ENCODE assay signal across 21 cellular contexts in genomic region chrX:123203772-123204171, GRCh38. TPM values are rescaled to one million over a fixed set of nuclear protein-coding genes. Genes with fewer than 3 reads are reported as not detected.
A peak's percentile ranks its signal among the peaks of the same experiment; 100 is the strongest.
DNase-seq lines count a peak whose midpoint lies in the region; FAIRE-seq and TF ChIP-seq lines count a peak whose summit lies in the region.
"Had no signal": no experiment of that assay in that cellular context is flagged by ENCODE, and none has a peak within 500 bp of the region (broad histone marks: within the 10 kb centered on the region; RNA-seq: fewer than 3 reads in every experiment).

No MANE protein-coding gene starts in this region.

- H4K20me1 ChIP-seq in mammary epithelial cell (ENCODE audit: insufficient read depth, low read length) (no peaks in the 10 kb centered on the region), OCI-LY1 (ENCODE audit: insufficient read depth, low read length) (no peaks in the 10 kb centered on the region)
- H4K20me1 ChIP-seq: BLaER1 had no signal

- no peaks in the 10 kb centered on the region for H3K27me3 ChIP-seq in mammary epithelial cell (ENCODE audit: insufficient read depth, low read length)
- H3K27me3 ChIP-seq in OCI-LY1 (ENCODE audit: insufficient read depth, low read length), result no peaks in the 10 kb centered on the region
- H3K27me3 ChIP-seq in endodermal cell (ENCODE audit: control insufficient read depth, insufficient read depth, low read length, poor library complexity, severe bottlenecking), result no peaks in the 10 kb centered on the region
- H3K27me3 ChIP-seq: SJCRH30 had no signal

- intact Hi-C loops in MCF 10A (cut with micrococcal nuclease), result no loop called here
- intact Hi-C loops in mammary epithelial cell (cut with micrococcal nuclease), result no loop called here

- H3K9me3 ChIP-seq in mammary epithelial cell (replicated peaks; ENCODE audit: insufficient read depth, low read length), result no peaks in the 10 kb centered on the region
- no peaks in the 10 kb centered on the region for H3K9me3 ChIP-seq in OCI-LY1 (ENCODE audit: low read length)
- H3K9me3 ChIP-seq in endodermal cell (ENCODE audit: control insufficient read depth, low read length), result no peaks in the 10 kb centered on the region
- H3K9me3 ChIP-seq: BLaER1, SJCRH30 had no signal

- POLR2A ChIA-PET in MCF 10A (lab: Yijun Ruan, JAX), result no interaction called here

- H3K79me2 ChIP-seq in mammary epithelial cell (ENCODE audit: insufficient read depth, low read length) (no peaks in the 10 kb centered on the region), OCI-LY1 (ENCODE audit: insufficient read depth, low read length) (no peaks in the 10 kb centered on the region)

- dilution Hi-C loops in mammary epithelial cell (cut with HindIII; ENCODE audit: low sequenced_read_pairs), result no loop called here

- FAIRE-seq in H54 (lab: Jason Lieb, UNC), result no peak
- FAIRE-seq: HepG2 had no signal

- H3K4me3 ChIP-seq in mammary epithelial cell (replicated peaks in 1 of 3; ENCODE audit: insufficient read depth in 1 of 3, low read depth in 2 of 3, low read length in 3 of 3) (no peak overlapping the region), OCI-LY1 (ENCODE audit: low read depth, low read length, poor library complexity, severe bottlenecking) (no peak overlapping the region), endodermal cell (ENCODE audit: low read length) (no peak overlapping the region)
- H3K4me3 ChIP-seq: BLaER1, SJCRH30 had no signal

- TF ChIP-seq CTCF in MCF 10A (IDR thresholded peaks at IDR 0.05; ENCODE audit: unreplicated experiment), result peak; percentile 17
- peak in 1 of 2 donors; percentile 4 for TF ChIP-seq CTCF in mammary epithelial cell (conservative IDR thresholded peaks at IDR 0.05 in 1 of 2, IDR thresholded peaks at IDR 0.05 in 1 of 2; ENCODE audit: extremely low read depth in 1 of 2, insufficient read depth in 1 of 2, low read depth in 1 of 2, low read length in 2 of 2)
- TF ChIP-seq CTCF in OCI-LY1 (IDR thresholded peaks at IDR 0.05; ENCODE audit: low read length), result peak; percentile 9; the same call in 1 of the 2 replicates
- peak; percentile 63 for TF ChIP-seq CTCF in endodermal cell (conservative IDR thresholded peaks at IDR 0.05)
- peak; percentile 36 for TF ChIP-seq CTCF in type B pancreatic cell (conservative IDR thresholded peaks at IDR 0.05)

- CTCF ChIA-PET in MCF 10A (lab: Yijun Ruan, JAX) (no interaction called here), mammary epithelial cell (lab: Charles Lee; ENCODE audit: low non-redundant PET) (no interaction called here)

- no peak overlapping the region for H3K27ac Mint-ChIP-seq in MCF 10A (ENCODE audit: low read depth, unreplicated experiment)
- no peak overlapping the region for H3K27ac Mint-ChIP-seq in endodermal cell
- no peak overlapping the region for H3K27ac Mint-ChIP-seq in type B pancreatic cell
- H3K27ac Mint-ChIP-seq: CD8-positive, alpha-beta T cell had no signal

- H3K27ac ChIP-seq in mammary epithelial cell (ENCODE audit: insufficient read depth, low read depth, low read length), result no peak overlapping the region
- H3K27ac ChIP-seq in OCI-LY1 (ENCODE audit: low read depth, low read length, poor library complexity, severe bottlenecking), result no peak overlapping the region
- no peak overlapping the region for H3K27ac ChIP-seq in endodermal cell (ENCODE audit: low read depth, low read length)
- H3K27ac ChIP-seq: BLaER1, SJCRH30 had no signal

- BruUV-seq in MCF 10A (replicated peaks; lab: Mats Ljungman, UMichigan), result no TSS peak
- BruUV-seq in mammary epithelial cell (replicated peaks; lab: Mats Ljungman, UMichigan), result no TSS peak

- H3K9me3 Mint-ChIP-seq in MCF 10A (ENCODE audit: unreplicated experiment), result no peaks in the 10 kb centered on the region
- H3K9me3 Mint-ChIP-seq in endodermal cell, result peaks cover 51% of the 10 kb centered on the region
- H3K9me3 Mint-ChIP-seq in type B pancreatic cell, result no peaks in the 10 kb centered on the region
- H3K9me3 Mint-ChIP-seq: CD8-positive, alpha-beta T cell had no signal

- H3F3A ChIP-seq in OCI-LY1 (ENCODE audit: insufficient read depth, low read length), result no peaks in the 10 kb centered on the region

- H3K4me1 ChIP-seq in mammary epithelial cell (ENCODE audit: insufficient read depth, low read length) (no peaks in the 10 kb centered on the region), OCI-LY1 (ENCODE audit: insufficient read depth, low read length, severe bottlenecking) (no peaks in the 10 kb centered on the region), endodermal cell (ENCODE audit: control insufficient read depth, insufficient read depth, low read length) (no peaks in the 10 kb centered on the region)
- H3K4me1 ChIP-seq: BLaER1, SJCRH30 had no signal

- H3K4me3 Mint-ChIP-seq in MCF 10A (ENCODE audit: unreplicated experiment) (no peak overlapping the region), endodermal cell (no peak overlapping the region), type B pancreatic cell (no peak overlapping the region)
- H3K4me3 Mint-ChIP-seq: CD8-positive, alpha-beta T cell had no signal

- no peak overlapping the region for H2AFZ ChIP-seq in mammary epithelial cell (ENCODE audit: low read depth, low read length)
- no peak overlapping the region for H2AFZ ChIP-seq in OCI-LY1 (ENCODE audit: low read length)

- 82% methylated on average over 3 of the region's 3 CpGs for WGBS in mammary epithelial cell (ENCODE audit: low coverage, missing lambda C conversion rate)
- WGBS in endodermal cell (ENCODE audit: insufficient coverage in 1 of 2, insufficient read length in 1 of 2), 2 experiments, result 100% methylated on average over 1 of the region's 3 CpGs

- peaks cover 5% of the 10 kb centered on the region for H3K36me3 Mint-ChIP-seq in MCF 10A (ENCODE audit: insufficient read depth, unreplicated experiment)
- no peaks in the 10 kb centered on the region for H3K36me3 Mint-ChIP-seq in endodermal cell (ENCODE audit: low read depth)
- no peaks in the 10 kb centered on the region for H3K36me3 Mint-ChIP-seq in type B pancreatic cell
- H3K36me3 Mint-ChIP-seq: CD8-positive, alpha-beta T cell had no signal

- TF ChIP-seq POLR2A in H54 (IDR thresholded peaks at IDR 0.05; ENCODE audit: low read depth, low read length), result no peak

- H3K9ac ChIP-seq in mammary epithelial cell (ENCODE audit: insufficient read depth, low read length) (no peak overlapping the region), OCI-LY1 (ENCODE audit: low read length) (no peak overlapping the region), endodermal cell (ENCODE audit: extremely low read depth, low read length, poor library complexity, severe bottlenecking) (no peak overlapping the region)
- H3K9ac ChIP-seq: BLaER1 had no signal

- H3K4me1 Mint-ChIP-seq in MCF 10A (ENCODE audit: insufficient read depth, unreplicated experiment), result no peaks in the 10 kb centered on the region
- H3K4me1 Mint-ChIP-seq in endodermal cell, result peaks cover 2% of the 10 kb centered on the region
- no peaks in the 10 kb centered on the region for H3K4me1 Mint-ChIP-seq in type B pancreatic cell (ENCODE audit: unreplicated experiment)

- H3K4me2 ChIP-seq in mammary epithelial cell (ENCODE audit: insufficient read depth, low read depth, low read length) (no peak overlapping the region), OCI-LY1 (ENCODE audit: low read length) (no peak overlapping the region)
- H3K4me2 ChIP-seq: BLaER1 had no signal

- no peaks in the 10 kb centered on the region for H3K9me2 ChIP-seq in OCI-LY1 (ENCODE audit: low read depth, low read length)

- H3K27me3 Mint-ChIP-seq in MCF 10A (ENCODE audit: insufficient read depth, unreplicated experiment) (no peaks in the 10 kb centered on the region), endodermal cell (ENCODE audit: insufficient read depth) (no peaks in the 10 kb centered on the region), type B pancreatic cell (no peaks in the 10 kb centered on the region)

- in situ Hi-C loops in mammary epithelial cell (cut with MboI; ENCODE audit: low sequenced_read_pairs in 2 of 2), result no loop called here

- DNase-seq in MCF 10A (ENCODE audit: unreplicated experiment) (no peak), mammary epithelial cell (no peak), endodermal cell (no peak), type B pancreatic cell (ENCODE audit: extremely low spot score, unreplicated experiment) (no peak), NCI-H187 treated with DMSO at 0.1 percent for 48 hours (lab: John Stamatoyannopoulos, UW) (no peak), AG08395 (ENCODE audit: low spot score) (no peak), H54 (ENCODE audit: insufficient read length, low spot score) (no peak)
- DNase-seq: CD8-positive, alpha-beta T cell; DMS53; KG1; NCI-H1436; NCI-H2029; NCI-H446 treated with DMSO at 0.1 percent for 48 hours; NCI-H69; NK-92 treated with Interleukin-12 subunit alpha and Interleukin-12 subunit beta, amount 100 ng/mL, for 24 hours; SJCRH30; T-helper 2 cell had no signal

- no peaks in the 10 kb centered on the region for H3K36me3 ChIP-seq in mammary epithelial cell (ENCODE audit: insufficient read depth, low read length)
- no peaks in the 10 kb centered on the region for H3K36me3 ChIP-seq in OCI-LY1 (ENCODE audit: insufficient read depth, low read length)
- H3K36me3 ChIP-seq in endodermal cell (ENCODE audit: control insufficient read depth, insufficient read depth, low read length), result no peaks in the 10 kb centered on the region
- H3K36me3 ChIP-seq: BLaER1, SJCRH30 had no signal

RNA-seq across cellular contexts. Expression of gene GRIA3, which starts 19.7 kb away (rescaled TPM):
- total RNA-seq in MCF 10A (2022) (not detected in 2 replicates), mammary epithelial cell (under 1 TPM; 0.73 to 0.83 TPM), endodermal cell (10 to 100 TPM in 1 of 2 donors, 1 to 10 TPM in 1; 5.7 to 12.2 TPM), type B pancreatic cell (ENCODE audit: low replicate concordance) (9.2 and 12.4 TPM in 2 replicates)
- polyA plus RNA-seq in mammary epithelial cell, result 0.06 TPM
- not detected for polyA minus RNA-seq in mammary epithelial cell
- 5.4 TPM for polyA plus RNA-seq in endodermal cell (2013, experiment 1 of 2)
- polyA plus RNA-seq in endodermal cell (2013, experiment 2 of 2), result 4.3 TPM
- total RNA-seq: A172; CD8-positive, alpha-beta T cell; HepG2; SJCRH30 had no signal
- polyA plus RNA-seq: HepG2 had no signal
